ENCODE assay signal across 8 cellular contexts in the genomic region with DNA sequence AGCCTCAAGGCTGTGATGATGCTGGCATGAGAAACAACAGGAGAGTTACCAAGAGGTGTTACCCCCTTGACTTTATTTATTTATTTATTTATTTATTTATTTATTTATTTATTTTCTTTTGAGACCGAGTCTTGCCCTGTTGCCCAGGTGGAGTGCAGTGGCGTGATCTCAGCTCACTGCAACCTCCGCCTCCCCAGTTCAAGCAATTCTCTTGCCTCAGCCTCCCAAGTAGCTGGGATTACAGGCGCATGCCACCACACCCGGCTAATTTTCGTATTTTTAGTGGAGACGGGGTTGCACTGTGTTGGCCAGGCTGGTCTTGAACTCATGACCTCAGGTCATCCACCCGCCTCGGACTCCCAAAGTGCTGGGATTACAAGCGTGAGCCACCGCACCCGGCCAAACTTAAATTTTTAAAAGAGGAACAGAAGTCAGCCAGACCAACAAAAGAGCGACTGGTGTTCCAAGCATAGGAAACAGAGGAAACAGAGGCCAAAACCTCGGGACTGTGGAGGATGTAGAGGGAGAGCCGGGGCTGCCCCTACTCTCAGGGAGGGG. TPM values are rescaled to one million over a fixed set of nuclear protein-coding genes. Genes with fewer than 3 reads are reported as not detected.
DNase-seq lines count a peak whose midpoint lies in the region; ATAC-seq and TF ChIP-seq lines count a peak whose summit lies in the region.
"Not testable (repeated sequence)": the region's sequence is repeated elsewhere in the genome, so short reads cannot be mapped to it uniquely, and the experiment has no call there.

No MANE protein-coding gene starts in this region.

- H3K4me3 Mint-ChIP-seq in WTC11 (peak overlapping the region; percentile 88), memory B cell (peak overlapping the region; percentile 89), progenitor cell of endocrine pancreas (ENCODE audit: low read depth) (peak overlapping the region; percentile 91)

- in situ Hi-C loops in astrocyte of the spinal cord (cut with HindIII; ENCODE audit: low sequenced_read_pairs), result not testable (repeated sequence)

- H3K9me3 ChIP-seq in DOHH2 (ENCODE audit: control insufficient read depth, insufficient read depth, low read length); KOPT-K1 (ENCODE audit: insufficient read depth, low read length, poor library complexity, severe bottlenecking); tibial nerve: not testable (repeated sequence)

- H3K9me2 ChIP-seq in DOHH2 (replicated peaks; ENCODE audit: control insufficient read depth, low read length), result not testable (repeated sequence)

- not testable (repeated sequence) for ATAC-seq in WTC11; memory B cell (ENCODE audit: low read depth)

- not testable (repeated sequence) for H4K20me1 ChIP-seq in DOHH2 (ENCODE audit: control insufficient read depth, insufficient read depth, low read depth, low read length)

- H3K27ac Mint-ChIP-seq in WTC11 (peak overlapping the region; percentile 97; the same call in 1 of the 2 replicates), memory B cell (peak overlapping the region; percentile 93), progenitor cell of endocrine pancreas (peak overlapping the region; percentile 95)

- H3K27me3 ChIP-seq in DOHH2 (ENCODE audit: control insufficient read depth, low read length); tibial nerve: not testable (repeated sequence)

- POLR2A ChIA-PET in WTC11 (lab: Charles Lee), result interaction anchor here (0.6 kb wide), 1 partner anchor 225 kb away, joined by 6 read pairs; no protein-coding TSS in a partner anchor

- not testable (repeated sequence) for H3K27me3 Mint-ChIP-seq in WTC11 (ENCODE audit: low read depth); memory B cell; progenitor cell of endocrine pancreas

- not testable (repeated sequence) for TF ChIP-seq EP300 in tibial nerve (IDR thresholded peaks at IDR 0.05)

- H3K79me2 ChIP-seq in DOHH2 (ENCODE audit: control insufficient read depth, low read length), result peaks cover 19% of the 10 kb centered on the region

- CTCF ChIA-PET in WTC11 (lab: Charles Lee), result interaction anchor here (1.2 kb wide), 1 partner anchor 278 kb away, joined by 3 read pairs; no protein-coding TSS in a partner anchor

- 80 to 90% methylated on average over 15 of the region's 15 CpGs for WGBS in tibial nerve, 2 donors

- peak overlapping the region; percentile 90 for H3K4me2 ChIP-seq in DOHH2 (ENCODE audit: low read length)

- not testable (repeated sequence) for H3K36me3 ChIP-seq in DOHH2 (ENCODE audit: control insufficient read depth, low read length); KOPT-K1 (ENCODE audit: insufficient read depth, low read length); tibial nerve

- not testable (repeated sequence) for TF ChIP-seq CTCF in DOHH2 (IDR thresholded peaks at IDR 0.05; ENCODE audit: low read depth, low read length, poor library complexity, severe bottlenecking); WTC11 (IDR thresholded peaks at IDR 0.05); astrocyte of the spinal cord (IDR thresholded peaks at IDR 0.05; ENCODE audit: low read depth, low read length); fibroblast of mammary gland (conservative IDR thresholded peaks at IDR 0.05; ENCODE audit: control insufficient read depth, insufficient read depth, low read depth, low read length); progenitor cell of endocrine pancreas (IDR thresholded peaks at IDR 0.05; ENCODE audit: unreplicated experiment); tibial nerve (IDR thresholded peaks at IDR 0.05)

- H3K4me1 Mint-ChIP-seq in WTC11; progenitor cell of endocrine pancreas (ENCODE audit: low read depth): not testable (repeated sequence)
- peaks cover 10% of the 10 kb centered on the region for H3K4me1 Mint-ChIP-seq in memory B cell

- H3K27ac ChIP-seq in DOHH2 (ENCODE audit: low read depth, low read length) (peak overlapping the region; percentile 67), KOPT-K1 (ENCODE audit: low read depth, low read length, poor library complexity, severe bottlenecking) (peak overlapping the region; percentile 97), tibial nerve (peak overlapping the region; percentile 38 to 88 (median 78))

- not testable (repeated sequence) for H3K4me1 ChIP-seq in DOHH2 (ENCODE audit: control insufficient read depth, low read length)
- peaks cover 0 to 17% (median 2%) of the 10 kb centered on the region in 4 donors for H3K4me1 ChIP-seq in tibial nerve

- peak overlapping the region; percentile 91 for H3K4me3 ChIP-seq in DOHH2 (ENCODE audit: low read length)
- H3K4me3 ChIP-seq in astrocyte of the spinal cord (ENCODE audit: low read depth, low read length), result peak overlapping the region; percentile 41
- peak overlapping the region; percentile 58 for H3K4me3 ChIP-seq in fibroblast of mammary gland (ENCODE audit: control insufficient read depth, low read depth, low read length)
- H3K4me3 ChIP-seq in tibial nerve, result peak overlapping the region; percentile 41 to 67 (median 58)

- TF ChIP-seq POLR2A in tibial nerve (IDR thresholded peaks at IDR 0.05), result not testable (repeated sequence)

- H3K9me3 Mint-ChIP-seq in WTC11; memory B cell; progenitor cell of endocrine pancreas (ENCODE audit: low read depth): not testable (repeated sequence)

- H3F3A ChIP-seq in DOHH2 (ENCODE audit: control insufficient read depth, insufficient read depth), result not testable (repeated sequence)

- H3K36me3 Mint-ChIP-seq in WTC11; memory B cell; progenitor cell of endocrine pancreas (ENCODE audit: insufficient read depth): not testable (repeated sequence)

- DNase-seq in WTC11 (ENCODE audit: low spot score); astrocyte of the spinal cord (ENCODE audit: low read depth, low spot score); fibroblast of mammary gland (ENCODE audit: low read depth); memory B cell (ENCODE audit: low spot score in 2 of 2); progenitor cell of endocrine pancreas (ENCODE audit: low spot score, unreplicated experiment); tibial nerve (ENCODE audit: low spot score in 2 of 2): not testable (repeated sequence)

RNA-seq across cellular contexts. Expression of a gene that starts 36.6 kb away (rescaled TPM):
- total RNA-seq in WTC11 (2021) (56.8 to 64.3 TPM (median 58.5 TPM) in 3 replicates), progenitor cell of endocrine pancreas (149 and 177 TPM in 2 replicates), tibial nerve (100 to 1,000 TPM in 2 of 4 donors, 10 to 100 TPM in 2; 72.4 to 127 (median 99.6) TPM)

Comparison
In these comparisons a context has a peak if more than half of its experiments do, and no peak if none do; other contexts are left out.
1. H3K4me3 ChIP-seq: peak in every context shown above with its lines; median percentile 91 in DOHH2; 58 in fibroblast of mammary gland; 58 in tibial nerve; 41 in astrocyte of the spinal cord.